ENCODE assay signal across 1 cellular context in the genomic region with DNA sequence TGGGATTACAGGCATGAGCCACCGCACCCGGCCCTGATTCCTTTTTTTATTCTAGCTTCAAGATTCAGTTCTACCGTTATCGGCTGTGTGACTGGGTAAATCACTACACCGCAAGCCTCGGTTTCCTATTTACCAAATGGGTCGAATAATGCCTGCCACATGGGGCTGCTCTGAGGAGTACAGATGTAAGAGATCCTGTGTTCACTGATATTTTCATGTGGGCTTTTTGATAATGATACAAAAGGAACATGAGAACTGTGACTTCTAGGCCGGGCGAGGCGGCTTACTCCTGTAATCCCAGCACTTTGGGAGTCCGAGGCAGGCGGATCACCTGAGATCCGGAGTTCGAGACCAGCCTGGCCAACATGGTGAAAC.
TF ChIP-seq lines count a peak whose summit lies in the region.

No MANE protein-coding gene starts in this region.

TF ChIP-seq in WTC11, 78 proteins besides CTCF, POLR2A, EP300 and RAD21 (continued from another document):
- TF ChIP-seq, protein P1, sequence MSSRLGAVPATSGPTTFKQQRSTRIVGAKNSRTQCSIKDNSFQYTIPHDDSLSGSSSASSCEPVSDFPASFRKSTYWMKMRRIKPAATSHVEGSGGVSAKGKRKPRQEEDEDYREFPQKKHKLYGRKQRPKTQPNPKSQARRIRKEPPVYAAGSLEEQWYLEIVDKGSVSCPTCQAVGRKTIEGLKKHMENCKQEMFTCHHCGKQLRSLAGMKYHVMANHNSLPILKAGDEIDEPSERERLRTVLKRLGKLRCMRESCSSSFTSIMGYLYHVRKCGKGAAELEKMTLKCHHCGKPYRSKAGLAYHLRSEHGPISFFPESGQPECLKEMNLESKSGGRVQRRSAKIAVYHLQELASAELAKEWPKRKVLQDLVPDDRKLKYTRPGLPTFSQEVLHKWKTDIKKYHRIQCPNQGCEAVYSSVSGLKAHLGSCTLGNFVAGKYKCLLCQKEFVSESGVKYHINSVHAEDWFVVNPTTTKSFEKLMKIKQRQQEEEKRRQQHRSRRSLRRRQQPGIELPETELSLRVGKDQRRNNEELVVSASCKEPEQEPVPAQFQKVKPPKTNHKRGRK (CRISPR knock-in tag; IDR thresholded peaks at IDR 0.05; ENCODE audit: borderline replicate concordance), result no peak
